32 cellular contexts compared by ENCODE assay signal in the genomic region with DNA sequence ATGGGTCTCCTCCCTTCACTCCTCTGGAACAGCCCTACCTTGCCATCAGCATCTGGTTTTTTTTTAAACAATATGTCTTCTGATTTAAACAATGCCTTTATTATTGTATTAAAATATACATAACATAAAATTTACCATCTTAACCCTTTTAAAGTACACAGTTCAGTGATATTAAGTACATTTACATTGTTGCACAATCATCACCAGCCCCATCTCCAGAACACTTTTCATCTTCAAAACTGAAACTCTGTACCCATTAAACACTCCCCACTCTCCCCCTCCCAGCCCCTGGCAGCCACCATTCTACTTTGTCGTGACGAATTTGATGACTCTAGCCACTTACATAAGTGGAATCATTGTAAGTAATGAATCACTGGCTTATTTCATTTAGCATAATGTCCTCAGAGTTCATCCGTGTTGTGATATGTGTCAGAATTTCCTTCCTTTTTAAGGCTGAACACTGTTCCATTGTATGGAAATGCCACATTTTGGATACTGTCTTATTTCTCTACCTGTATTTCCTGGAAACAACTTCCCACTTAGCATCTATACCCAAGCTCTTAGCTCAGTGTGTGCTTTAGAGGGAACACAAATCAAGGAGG. TPM values are rescaled to one million over a fixed set of nuclear protein-coding genes. Genes with fewer than 3 reads are reported as not detected.
DNase-seq lines count a peak whose midpoint lies in the region; ATAC-seq, FAIRE-seq and TF ChIP-seq lines count a peak whose summit lies in the region.
"Had no signal": no experiment of that assay in that cellular context is flagged by ENCODE, and none has a peak within 500 bp of the region (broad histone marks: within the 10 kb centered on the region; RNA-seq: fewer than 3 reads in every experiment).

No MANE protein-coding gene starts in this region.

- no peak overlapping the region for H3K27ac Mint-ChIP-seq in activated CD4-positive, alpha-beta memory T cell treated with anti-CD3 and anti-CD28 coated beads for 36 hours
- no peak overlapping the region for H3K27ac Mint-ChIP-seq in activated CD4-positive, alpha-beta memory T cell treated with anti-CD3 and anti-CD28 coated beads, Interleukin-2, amount 10 ng/mL, durations not matched to agents 7 days and 5 days
- H3K27ac Mint-ChIP-seq: mesothelial cell of epicardium had no signal

- peak overlapping the region; percentile 63 for H3K27ac ChIP-seq in foreskin keratinocyte
- H3K27ac ChIP-seq: A549, heart right ventricle had no signal

- H3K36me3 ChIP-seq in bronchial epithelial cell (ENCODE audit: control insufficient read depth, insufficient read depth, low read length): no peaks in the 10 kb centered on the region
- H3K36me3 ChIP-seq: BE2C, heart right ventricle had no signal

- H3K4me3 ChIP-seq in bronchial epithelial cell (ENCODE audit: low read depth, low read length): no peak overlapping the region
- H3K4me3 ChIP-seq: A549, heart right ventricle had no signal

- peaks cover 5% of the 10 kb centered on the region for H3K4me1 Mint-ChIP-seq in activated CD4-positive, alpha-beta memory T cell treated with anti-CD3 and anti-CD28 coated beads for 36 hours (ENCODE audit: low read depth)
- peaks cover 7% of the 10 kb centered on the region for H3K4me1 Mint-ChIP-seq in activated CD4-positive, alpha-beta memory T cell treated with anti-CD3 and anti-CD28 coated beads, Interleukin-2, amount 10 ng/mL, durations not matched to agents 7 days and 5 days

- H3K36me3 Mint-ChIP-seq in activated CD4-positive, alpha-beta memory T cell treated with anti-CD3 and anti-CD28 coated beads for 36 hours: no peaks in the 10 kb centered on the region
- no peaks in the 10 kb centered on the region for H3K36me3 Mint-ChIP-seq in activated CD4-positive, alpha-beta memory T cell treated with anti-CD3 and anti-CD28 coated beads, Interleukin-2, amount 10 ng/mL, durations not matched to agents 7 days and 5 days (ENCODE audit: low read depth)
- H3K36me3 Mint-ChIP-seq: mesothelial cell of epicardium; naive thymus-derived CD8-positive, alpha-beta T cell had no signal

- H3K9me3 Mint-ChIP-seq in activated CD4-positive, alpha-beta memory T cell treated with anti-CD3 and anti-CD28 coated beads for 36 hours: no peaks in the 10 kb centered on the region
- H3K9me3 Mint-ChIP-seq in activated CD4-positive, alpha-beta memory T cell treated with anti-CD3 and anti-CD28 coated beads, Interleukin-2, amount 10 ng/mL, durations not matched to agents 7 days and 5 days: no peaks in the 10 kb centered on the region
- H3K9me3 Mint-ChIP-seq: central memory CD8-positive, alpha-beta T cell; mesothelial cell of epicardium had no signal

- CTCF ChIA-PET in activated CD4-positive, alpha-beta memory T cell treated with anti-CD3 and anti-CD28 coated beads for 36 hours (lab: Charles Lee): interaction anchor here (1.8 kb wide), 1 partner anchor 20 kb away, joined by 5 read pairs; no protein-coding TSS in a partner anchor
- CTCF ChIA-PET in activated CD4-positive, alpha-beta memory T cell treated with anti-CD3 and anti-CD28 coated beads, Interleukin-2, amount 10 ng/mL, durations not matched to agents 7 days and 5 days (lab: Charles Lee): interaction anchor here (0.9 kb wide), 1 partner anchor 236 kb away, joined by 3 read pairs; no protein-coding TSS in a partner anchor

- no peaks in the 10 kb centered on the region for H3K27me3 ChIP-seq in bronchial epithelial cell (ENCODE audit: control insufficient read depth, insufficient read depth, low read length)
- H3K27me3 ChIP-seq in foreskin keratinocyte: no peaks in the 10 kb centered on the region
- H3K27me3 ChIP-seq: BE2C had no signal

- FAIRE-seq in bronchial epithelial cell (lab: Jason Lieb, UNC): no peak
- FAIRE-seq: A549, GM12892, H1, TTC549 had no signal

- intact Hi-C loops in activated CD4-positive, alpha-beta memory T cell treated with anti-CD3 and anti-CD28 coated beads for 36 hours (cut with micrococcal nuclease): loop anchor here (5.0 kb wide), 1 partner anchor 35 kb away; no protein-coding TSS in a partner anchor

- POLR2A ChIA-PET in activated CD4-positive, alpha-beta memory T cell treated with anti-CD3 and anti-CD28 coated beads for 36 hours (lab: Charles Lee): interaction anchor here (0.7 kb wide), 1 partner anchor 44 kb away, joined by 3 read pairs; no protein-coding TSS in a partner anchor
- POLR2A ChIA-PET in activated CD4-positive, alpha-beta memory T cell treated with anti-CD3 and anti-CD28 coated beads, Interleukin-2, amount 10 ng/mL, durations not matched to agents 7 days and 5 days (lab: Charles Lee): no interaction called here

- TF ChIP-seq CTCF in bronchial epithelial cell (IDR thresholded peaks at IDR 0.05; ENCODE audit: insufficient read depth, low read length, severe bottlenecking): no peak
- no peak for TF ChIP-seq CTCF in foreskin keratinocyte (conservative IDR thresholded peaks at IDR 0.05)

- peaks cover 5% of the 10 kb centered on the region for H3K27me3 Mint-ChIP-seq in activated CD4-positive, alpha-beta memory T cell treated with anti-CD3 and anti-CD28 coated beads for 36 hours
- H3K27me3 Mint-ChIP-seq in activated CD4-positive, alpha-beta memory T cell treated with anti-CD3 and anti-CD28 coated beads, Interleukin-2, amount 10 ng/mL, durations not matched to agents 7 days and 5 days: peaks cover 14% of the 10 kb centered on the region

- no peak overlapping the region for H3K4me3 Mint-ChIP-seq in activated CD4-positive, alpha-beta memory T cell treated with anti-CD3 and anti-CD28 coated beads for 36 hours
- no peak overlapping the region for H3K4me3 Mint-ChIP-seq in activated CD4-positive, alpha-beta memory T cell treated with anti-CD3 and anti-CD28 coated beads, Interleukin-2, amount 10 ng/mL, durations not matched to agents 7 days and 5 days
- H3K4me3 Mint-ChIP-seq: central memory CD8-positive, alpha-beta T cell; mesothelial cell of epicardium; naive thymus-derived CD8-positive, alpha-beta T cell had no signal

- DNase-seq in activated CD4-positive, alpha-beta memory T cell treated with anti-CD3 and anti-CD28 coated beads for 36 hours: peak; percentile 33
- DNase-seq in activated CD4-positive, alpha-beta memory T cell treated with anti-CD3 and anti-CD28 coated beads, Interleukin-2, amount 10 ng/mL, durations not matched to agents 7 days and 5 days: no peak
- DNase-seq in HT1080 (ENCODE audit: low read depth) (peak; percentile 46), bronchial epithelial cell (ENCODE audit: low read depth) (peak; percentile 83), foreskin keratinocyte (peak; percentile 5 to 20)
- DNase-seq: activated CD8-positive, alpha-beta memory T cell treated with anti-CD3 and anti-CD28 coated beads, Interleukin-2, amount 50 U/mL, for 48 hours; aorta; BE2C; Caco-2; DND-41; heart right ventricle; left colon; naive thymus-derived CD8-positive, alpha-beta T cell; NCI-H1105; NCI-H2029 treated with DMSO at 0.1 percent for 48 hours; NCI-H345; NCI-H82; SHP77 treated with DMSO at 0.1 percent for 48 hours; substantia nigra; SW 1271 had no signal

- peak; percentile 68 for ATAC-seq in foreskin keratinocyte
- ATAC-seq in HG02973 (IDR thresholded peaks at IDR 0.05; ENCODE audit: unreplicated experiment): no peak
- no peak for ATAC-seq in GM21786 (IDR thresholded peaks at IDR 0.05; ENCODE audit: unreplicated experiment)
- no peak for ATAC-seq in HG03469 (IDR thresholded peaks at IDR 0.05; ENCODE audit: unreplicated experiment)
- ATAC-seq: A549; heart right ventricle; left colon; naive thymus-derived CD8-positive, alpha-beta T cell had no signal

- H3K4me1 ChIP-seq in foreskin keratinocyte: peaks cover 18% of the 10 kb centered on the region
- H3K4me1 ChIP-seq: BE2C, heart right ventricle had no signal

RNA-seq across cellular contexts. Expression of a gene that starts 28.7 kb away (rescaled TPM):
- not detected for total RNA-seq in activated CD4-positive, alpha-beta memory T cell treated with anti-CD3 and anti-CD28 coated beads for 36 hours
- total RNA-seq in activated CD4-positive, alpha-beta memory T cell treated with anti-CD3 and anti-CD28 coated beads, Interleukin-2, amount 10 ng/mL, durations not matched to agents 7 days and 5 days: not detected
- total RNA-seq in HT1080 (2014; rRNA removed; shearing (Covaris generic)): not detected in 2 replicates
- polyA plus RNA-seq in HT1080 (2015; cell fraction: cytosol; rRNA removed): not detected in 2 replicates
- not detected in 2 replicates for polyA plus RNA-seq in HT1080 (2015; cell fraction: nucleus; rRNA removed)
- not detected in 2 replicates for total RNA-seq in bronchial epithelial cell
- not detected in 2 replicates for total RNA-seq in foreskin keratinocyte
- polyA plus RNA-seq in foreskin keratinocyte: not detected in 2 replicates
- total RNA-seq: aorta; fibroblast of lung; H1; heart right ventricle; left colon; mesothelial cell of epicardium; naive thymus-derived CD8-positive, alpha-beta T cell; omental fat pad; urinary bladder had no signal
- polyA plus RNA-seq: A549; aorta; fibroblast of lung; H1; heart right ventricle; naive thymus-derived CD8-positive, alpha-beta T cell; urinary bladder had no signal
